In the genomic region with DNA sequence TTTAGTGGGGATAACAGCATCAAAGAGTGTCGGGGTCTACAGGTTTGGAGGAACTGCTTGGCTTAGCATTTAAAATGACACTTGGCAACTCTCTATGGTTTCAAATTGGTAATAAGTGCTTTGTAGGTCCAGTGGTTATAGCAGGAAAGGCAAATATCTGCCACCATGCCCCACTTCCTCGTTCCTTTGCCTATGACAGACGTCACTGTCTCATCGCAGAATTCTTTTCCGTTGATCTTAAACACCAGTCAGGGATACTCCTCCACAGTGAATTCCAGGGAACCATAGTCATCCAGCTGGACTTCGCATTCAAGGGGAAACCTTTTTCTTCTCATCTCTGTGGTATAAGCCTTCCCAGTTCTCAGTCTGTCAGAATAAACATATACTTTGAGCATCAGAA, we compare ENCODE assay signal across 13 cellular contexts.
A peak's percentile ranks its signal among the peaks of the same experiment; 100 is the strongest.
DNase-seq lines count a peak whose midpoint lies in the region; ATAC-seq and FAIRE-seq lines count a peak whose summit lies in the region.
"Had no signal": no experiment of that assay in that cellular context is flagged by ENCODE, and none has a peak within 500 bp of the region (broad histone marks: within the 10 kb centered on the region; RNA-seq: fewer than 3 reads in every experiment).

No MANE protein-coding gene starts in this region.

- no peaks in the 10 kb centered on the region for H3K36me3 Mint-ChIP-seq in activated naive CD4-positive, alpha-beta T cell treated with anti-CD3 and anti-CD28 coated beads, Interleukin-2, amount 10 ng/mL, durations not matched to agents 7 days and 5 days
- no peaks in the 10 kb centered on the region for H3K36me3 Mint-ChIP-seq in activated CD8-positive, alpha-beta memory T cell treated with anti-CD3 and anti-CD28 coated beads, Interleukin-2, amount 10 ng/mL, durations not matched to agents 7 days and 5 days
- H3K36me3 Mint-ChIP-seq: activated naive CD4-positive, alpha-beta T cell treated with anti-CD3 and anti-CD28 coated beads, Interleukin-2, amount 50 U/mL, for 24 hours had no signal

- no peaks in the 10 kb centered on the region for H3K4me1 Mint-ChIP-seq in activated naive CD4-positive, alpha-beta T cell treated with anti-CD3 and anti-CD28 coated beads, Interleukin-2, amount 10 ng/mL, durations not matched to agents 7 days and 5 days
- H3K4me1 Mint-ChIP-seq in activated CD8-positive, alpha-beta memory T cell treated with anti-CD3 and anti-CD28 coated beads, Interleukin-2, amount 10 ng/mL, durations not matched to agents 7 days and 5 days, result no peaks in the 10 kb centered on the region
- H3K4me1 Mint-ChIP-seq: activated CD4-positive, alpha-beta T cell treated with anti-CD3 and anti-CD28 coated beads, Interleukin-2, amount 10 ng/mL, durations not matched to agents 7 days and 5 days; activated naive CD4-positive, alpha-beta T cell treated with anti-CD3 and anti-CD28 coated beads, Interleukin-2, amount 50 U/mL, for 24 hours had no signal

- H3K4me3 Mint-ChIP-seq in activated naive CD4-positive, alpha-beta T cell treated with anti-CD3 and anti-CD28 coated beads, Interleukin-2, amount 10 ng/mL, durations not matched to agents 7 days and 5 days, result no peak overlapping the region
- no peak overlapping the region for H3K4me3 Mint-ChIP-seq in activated CD8-positive, alpha-beta memory T cell treated with anti-CD3 and anti-CD28 coated beads, Interleukin-2, amount 10 ng/mL, durations not matched to agents 7 days and 5 days
- H3K4me3 Mint-ChIP-seq: activated CD4-positive, alpha-beta T cell treated with anti-CD3 and anti-CD28 coated beads, Interleukin-2, amount 10 ng/mL, durations not matched to agents 7 days and 5 days; activated naive CD4-positive, alpha-beta T cell treated with anti-CD3 and anti-CD28 coated beads, Interleukin-2, amount 50 U/mL, for 24 hours had no signal

- CTCF ChIA-PET in activated naive CD4-positive, alpha-beta T cell treated with anti-CD3 and anti-CD28 coated beads, Interleukin-2, amount 10 ng/mL, durations not matched to agents 7 days and 5 days (lab: Charles Lee), result no interaction called here
- CTCF ChIA-PET in activated CD8-positive, alpha-beta memory T cell treated with anti-CD3 and anti-CD28 coated beads, Interleukin-2, amount 10 ng/mL, durations not matched to agents 7 days and 5 days (lab: Charles Lee), result no interaction called here

- DNase-seq in HCEC 1CT, result peak; percentile 83
- DNase-seq in T1000 (lab: John Stamatoyannopoulos, UW), result peak; percentile 23
- peak; percentile 8 for DNase-seq in fibroblast of the conjunctiva (ENCODE audit: low read depth)
- DNase-seq in urothelium cell line (ENCODE audit: low spot score), result peak; percentile 72
- no peak for DNase-seq in activated naive CD4-positive, alpha-beta T cell treated with anti-CD3 and anti-CD28 coated beads, Interleukin-2, amount 10 ng/mL, durations not matched to agents 7 days and 5 days
- DNase-seq in activated CD8-positive, alpha-beta memory T cell treated with anti-CD3 and anti-CD28 coated beads, Interleukin-2, amount 10 ng/mL, durations not matched to agents 7 days and 5 days, result no peak
- no peak for DNase-seq in activated CD8-positive, alpha-beta memory T cell treated with anti-CD3 and anti-CD28 coated beads, Interleukin-2, amount 50 U/mL, for 4 hours
- DNase-seq: activated CD4-positive, alpha-beta T cell treated with anti-CD3 and anti-CD28 coated beads, Interleukin-2, amount 10 ng/mL, durations not matched to agents 7 days and 5 days; effector CD4-positive, alpha-beta T cell; NCI-H524; pancreas; stimulated activated CD4-positive, alpha-beta T cell treated with anti-CD3 and anti-CD28 coated beads, Interleukin-4, amount 100 ng/mL, for 4 hours had no signal

- ATAC-seq in activated CD8-positive, alpha-beta memory T cell treated with anti-CD3 and anti-CD28 coated beads, Interleukin-2, amount 10 ng/mL, durations not matched to agents 7 days and 5 days, result no peak

- no peaks in the 10 kb centered on the region for H3K9me3 Mint-ChIP-seq in activated naive CD4-positive, alpha-beta T cell treated with anti-CD3 and anti-CD28 coated beads, Interleukin-2, amount 10 ng/mL, durations not matched to agents 7 days and 5 days
- no peaks in the 10 kb centered on the region for H3K9me3 Mint-ChIP-seq in activated CD8-positive, alpha-beta memory T cell treated with anti-CD3 and anti-CD28 coated beads, Interleukin-2, amount 10 ng/mL, durations not matched to agents 7 days and 5 days (ENCODE audit: low read depth)
- H3K9me3 Mint-ChIP-seq: activated CD4-positive, alpha-beta T cell treated with anti-CD3 and anti-CD28 coated beads, Interleukin-2, amount 10 ng/mL, durations not matched to agents 7 days and 5 days; activated naive CD4-positive, alpha-beta T cell treated with anti-CD3 and anti-CD28 coated beads, Interleukin-2, amount 50 U/mL, for 24 hours had no signal

- FAIRE-seq in urothelium cell line (lab: Jason Lieb, UNC), result no peak
- FAIRE-seq: pancreas had no signal

- no peak overlapping the region for H3K27ac Mint-ChIP-seq in activated naive CD4-positive, alpha-beta T cell treated with anti-CD3 and anti-CD28 coated beads, Interleukin-2, amount 10 ng/mL, durations not matched to agents 7 days and 5 days
- no peak overlapping the region for H3K27ac Mint-ChIP-seq in activated CD8-positive, alpha-beta memory T cell treated with anti-CD3 and anti-CD28 coated beads, Interleukin-2, amount 10 ng/mL, durations not matched to agents 7 days and 5 days
- H3K27ac Mint-ChIP-seq: activated CD4-positive, alpha-beta T cell treated with anti-CD3 and anti-CD28 coated beads, Interleukin-2, amount 10 ng/mL, durations not matched to agents 7 days and 5 days; activated naive CD4-positive, alpha-beta T cell treated with anti-CD3 and anti-CD28 coated beads, Interleukin-2, amount 50 U/mL, for 24 hours had no signal

- no peaks in the 10 kb centered on the region for H3K27me3 Mint-ChIP-seq in activated naive CD4-positive, alpha-beta T cell treated with anti-CD3 and anti-CD28 coated beads, Interleukin-2, amount 10 ng/mL, durations not matched to agents 7 days and 5 days
- H3K27me3 Mint-ChIP-seq in activated CD8-positive, alpha-beta memory T cell treated with anti-CD3 and anti-CD28 coated beads, Interleukin-2, amount 10 ng/mL, durations not matched to agents 7 days and 5 days, result no peaks in the 10 kb centered on the region
- H3K27me3 Mint-ChIP-seq: activated CD4-positive, alpha-beta T cell treated with anti-CD3 and anti-CD28 coated beads, Interleukin-2, amount 10 ng/mL, durations not matched to agents 7 days and 5 days had no signal

Comparison
In these comparisons a context has a peak if more than half of its experiments do, and no peak if none do; other contexts are left out.
1. DNase-seq: peak in HCEC 1CT (single experiment), T1000 (single experiment), fibroblast of the conjunctiva (single experiment) and urothelium cell line (single experiment); none in activated naive CD4-positive, alpha-beta T cell treated with anti-CD3 and anti-CD28 coated beads, Interleukin-2, amount 10 ng/mL, durations not matched to agents 7 days and 5 days (single experiment), activated CD8-positive, alpha-beta memory T cell treated with anti-CD3 and anti-CD28 coated beads, Interleukin-2, amount 10 ng/mL, durations not matched to agents 7 days and 5 days (single experiment) and activated CD8-positive, alpha-beta memory T cell treated with anti-CD3 and anti-CD28 coated beads, Interleukin-2, amount 50 U/mL, for 4 hours (single experiment).